9 cellular contexts compared by ENCODE assay signal in the genomic region with DNA sequence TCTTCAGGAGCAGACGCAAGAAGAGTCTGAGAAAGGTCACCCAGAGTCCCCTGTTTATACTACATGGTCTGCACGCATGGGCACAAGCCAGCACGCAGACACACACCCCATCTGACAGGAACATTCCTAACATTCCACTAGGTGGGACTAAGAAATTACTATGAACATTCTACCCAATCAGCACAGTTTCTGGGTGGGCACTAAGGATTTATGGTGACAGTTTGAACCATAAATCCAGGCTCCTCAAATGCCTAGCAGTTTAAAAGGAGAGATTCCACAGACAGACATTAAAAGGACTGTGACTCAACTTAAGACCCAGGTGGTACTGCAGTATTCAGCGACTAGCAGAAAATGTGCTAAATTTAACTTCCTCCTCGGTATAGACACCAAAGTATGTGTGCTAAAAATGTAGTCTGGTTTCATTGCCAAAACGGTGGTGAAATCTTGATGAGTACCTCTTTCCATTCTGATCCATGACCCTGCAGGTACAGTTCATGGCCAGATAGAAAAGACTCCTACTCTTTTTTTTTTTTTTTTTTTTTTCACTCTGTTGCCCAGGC. TPM values are rescaled to one million over a fixed set of nuclear protein-coding genes. Genes with fewer than 3 reads are reported as not detected.
DNase-seq lines count a peak whose midpoint lies in the region; ATAC-seq, FAIRE-seq and TF ChIP-seq lines count a peak whose summit lies in the region.
"Had no signal": no experiment of that assay in that cellular context is flagged by ENCODE, and none has a peak within 500 bp of the region (broad histone marks: within the 10 kb centered on the region; RNA-seq: fewer than 3 reads in every experiment).

No MANE protein-coding gene starts in this region.

- peak overlapping the region; percentile 46 for H3K4me2 ChIP-seq in GM23248 (ENCODE audit: unreplicated experiment)

- intact Hi-C loops in Panc1 (cut with micrococcal nuclease; ENCODE audit: unreplicated experiment), result no loop called here

- CTCF ChIA-PET in Panc1 (lab: Charles Lee), result no interaction called here

- ATAC-seq in Panc1 (peak; percentile 75), GM21723 (IDR thresholded peaks at IDR 0.05; ENCODE audit: unreplicated experiment) (no peak)

- H3K27ac ChIP-seq in GM23248, result peak overlapping the region; percentile 89
- H3K27ac ChIP-seq in Panc1 (ENCODE audit: low read length), result no peak overlapping the region

- peaks cover 10% of the 10 kb centered on the region; the same call in 1 of the 2 replicates for H3K36me3 ChIP-seq in GM23248 (ENCODE audit: low read depth)
- H3K36me3 ChIP-seq in Panc1 (ENCODE audit: control insufficient read depth, insufficient read depth, low read length), result no peaks in the 10 kb centered on the region

- DNase-seq in GM23248 (peak; percentile 95), Panc1 (ENCODE audit: low read depth, low spot score) (no peak), fibroblast of villous mesenchyme (ENCODE audit: low read depth) (peak; percentile 98), skeletal muscle cell (ENCODE audit: low read depth) (peak; percentile 95), NCI-H2227 treated with DMSO at 0.1 percent for 48 hours (lab: John Stamatoyannopoulos, UW) (no peak), frontal cortex (ENCODE audit: low spot score in 2 of 2) (no peak)
- no peak for DNase-seq in stimulated activated naive CD4-positive, alpha-beta T cell treated with Interleukin-2 at 50 U/mL for 16 hours (lab: John Stamatoyannopoulos, UW)

- H3K9me3 ChIP-seq in GM23248 (ENCODE audit: low read depth) (no peaks in the 10 kb centered on the region), Panc1 (ENCODE audit: control insufficient read depth, insufficient read depth, low read depth, low read length) (no peaks in the 10 kb centered on the region)

- H3F3A ChIP-seq in GM23248 (ENCODE audit: insufficient read depth), result peaks cover 28% of the 10 kb centered on the region

- no peak overlapping the region for H2AFZ ChIP-seq in GM23248

- peak overlapping the region; percentile 10; the same call in 1 of the 2 replicates for H3K4me3 ChIP-seq in GM23248
- no peak overlapping the region for H3K4me3 ChIP-seq in Panc1 (ENCODE audit: low read depth in 2 of 2, low read length in 2 of 2)
- H3K4me3 ChIP-seq in fibroblast of villous mesenchyme (ENCODE audit: low read depth, low read length), result no peak overlapping the region
- H3K4me3 ChIP-seq in skeletal muscle cell (ENCODE audit: low read depth, low read length), result no peak overlapping the region

- POLR2A ChIA-PET in Panc1 (lab: Charles Lee), result no interaction called here

- no peak for FAIRE-seq in frontal cortex (lab: Jason Lieb, UNC)

- no peak for TF ChIP-seq CTCF in Panc1 (IDR thresholded peaks at IDR 0.05)
- TF ChIP-seq CTCF in fibroblast of villous mesenchyme (IDR thresholded peaks at IDR 0.05; ENCODE audit: insufficient read depth, low read depth, low read length), result no peak

- in situ Hi-C loops in GM23248 (cut with MboI), result no loop called here
- in situ Hi-C loops in Panc1 (cut with HindIII; ENCODE audit: low pct_unique_long_range_greater_than_20kb, low sequenced_read_pairs), result no loop called here

- peak overlapping the region; percentile 62 for H3K9ac ChIP-seq in GM23248

- 1 to 3% methylated on average over 6 of the region's 6 CpGs for WGBS in GM23248 (ENCODE audit: low coverage in 1 of 2, low lambda C conversion rate in 2 of 2, missing lambda C conversion rate in 2 of 2), 2 experiments

- no TSS peak for BruUV-seq in Panc1 (replicated peaks; lab: Mats Ljungman, UMichigan)

- no peaks in the 10 kb centered on the region for H4K20me1 ChIP-seq in GM23248 (ENCODE audit: insufficient read depth)

- H3K79me2 ChIP-seq in GM23248 (ENCODE audit: insufficient read depth), result no peaks in the 10 kb centered on the region

- H3K9me2 ChIP-seq in GM23248 (ENCODE audit: insufficient read depth), result no peaks in the 10 kb centered on the region

- H3K4me1 ChIP-seq in GM23248 (ENCODE audit: insufficient read depth), result peaks cover 22% of the 10 kb centered on the region
- no peaks in the 10 kb centered on the region for H3K4me1 ChIP-seq in Panc1 (ENCODE audit: control insufficient read depth, insufficient read depth, low read length)

- H3K27me3 ChIP-seq in GM23248 (replicated peaks; ENCODE audit: insufficient read depth) (no peaks in the 10 kb centered on the region), Panc1 (ENCODE audit: control insufficient read depth, insufficient read depth, low read length) (no peaks in the 10 kb centered on the region)

RNA-seq across cellular contexts. Expression of a gene that starts 16.2 kb away (rescaled TPM):
- total RNA-seq in GM23248 (2014; rRNA removed; shearing (Covaris generic)), result 15.2 and 16.8 TPM in 2 replicates
- 26.5 and 27.8 TPM in 2 replicates for polyA plus RNA-seq in GM23248 (2016; fragmentation: Nextera tagmentation; extraction: Ambion mirVana)
- total RNA-seq in Panc1 (2021; ENCODE audit: unreplicated experiment) (5.1 TPM), fibroblast of villous mesenchyme (13.4 and 32.2 TPM in 2 replicates), frontal cortex (2.4 TPM)
- polyA plus RNA-seq in Panc1 (2012; ENCODE audit: insufficient read length), result 3.1 TPM

RNA-seq across cellular contexts. Expression of a gene that starts 25.3 kb away (rescaled TPM):
- 369 and 375 TPM in 2 replicates for total RNA-seq in GM23248 (2014; rRNA removed; shearing (Covaris generic))
- 637 and 653 TPM in 2 replicates for polyA plus RNA-seq in GM23248 (2016; fragmentation: Nextera tagmentation; extraction: Ambion mirVana)
- total RNA-seq in Panc1 (2021; ENCODE audit: unreplicated experiment) (163 TPM), fibroblast of villous mesenchyme (318 and 369 TPM in 2 replicates), frontal cortex (89.7 TPM)
- 169 TPM for polyA plus RNA-seq in Panc1 (2012; ENCODE audit: insufficient read length)

RNA-seq across cellular contexts. Expression of a gene that starts 29.8 kb away (rescaled TPM):
- total RNA-seq in GM23248 (2014; rRNA removed; shearing (Covaris generic)), result not detected in 2 replicates
- not detected in 2 replicates for polyA plus RNA-seq in GM23248 (2016; fragmentation: Nextera tagmentation; extraction: Ambion mirVana)
- total RNA-seq in Panc1 (2021; ENCODE audit: unreplicated experiment) (not detected), fibroblast of villous mesenchyme (not detected in 2 replicates), frontal cortex (not detected)
- 0.07 TPM for polyA plus RNA-seq in Panc1 (2012; ENCODE audit: insufficient read length)
- polyA plus RNA-seq: adipose tissue had no signal

Comparison
In these comparisons a context has a peak if more than half of its experiments do, and no peak if none do; other contexts are left out.
1. DNase-seq: peak in GM23248 (single experiment), fibroblast of villous mesenchyme (single experiment) and skeletal muscle cell (single experiment); none in Panc1 (single experiment), NCI-H2227 treated with DMSO at 0.1 percent for 48 hours (single experiment), frontal cortex (0 of 2) and stimulated activated naive CD4-positive, alpha-beta T cell treated with Interleukin-2 at 50 U/mL for 16 hours (single experiment).